ENCODE assay signal across 1 cellular context in genomic region chrX:130756233-130756632, GRCh38.
TF ChIP-seq lines count a peak whose summit lies in the region.

No MANE protein-coding gene starts in this region.

TF ChIP-seq in K562, 482 proteins besides CTCF, POLR2A, EP300 and RAD21 (continued from another document):
- TF ChIP-seq CTBP1 (IDR thresholded peaks at IDR 0.05; ENCODE audit: borderline replicate concordance): peak; percentile 98
- TF ChIP-seq EZH2 (IDR thresholded peaks at IDR 0.05; ENCODE audit: borderline replicate concordance, low read depth, low read length): no peak
- peak; percentile 90 for TF ChIP-seq STAT5A (IDR thresholded peaks at IDR 0.05; ENCODE audit: borderline replicate concordance, low read length)
- TF ChIP-seq KLF6 (CRISPR knock-in tag; IDR thresholded peaks at IDR 0.05; ENCODE audit: borderline replicate concordance): no peak
- TF ChIP-seq ADNP (tag; IDR thresholded peaks at IDR 0.05): no peak
- TF ChIP-seq HDGF (IDR thresholded peaks at IDR 0.05): no peak
- TF ChIP-seq NFXL1 (CRISPR knock-in tag; IDR thresholded peaks at IDR 0.05): no peak
- no peak for TF ChIP-seq FOXA1 (IDR thresholded peaks at IDR 0.05; ENCODE audit: borderline replicate concordance)
- no peak for TF ChIP-seq PREB (CRISPR knock-in tag; IDR thresholded peaks at IDR 0.05)
- TF ChIP-seq ZNF354B (CRISPR knock-in tag; IDR thresholded peaks at IDR 0.05): no peak
- TF ChIP-seq ZBTB9 (CRISPR knock-in tag; IDR thresholded peaks at IDR 0.05): no peak
- no peak for TF ChIP-seq ID3 (CRISPR knock-in tag; IDR thresholded peaks at IDR 0.05)
- peak; percentile 66 for TF ChIP-seq ID3 (tag; IDR thresholded peaks at IDR 0.05)
- TF ChIP-seq LCOR (CRISPR knock-in tag; IDR thresholded peaks at IDR 0.05): 0 out of 2 replicates have a peak, but pooled peaks have one; percentile 15
- no peak for TF ChIP-seq SMC3 (conservative IDR thresholded peaks at IDR 0.05; ENCODE audit: insufficient read depth, low read depth, low read length)
- peak; percentile 90 for TF ChIP-seq TCF3 (CRISPR knock-in tag; IDR thresholded peaks at IDR 0.05)
- TF ChIP-seq NCOR1 (IDR thresholded peaks at IDR 0.05): peak; percentile 84
- peak; percentile 81 for TF ChIP-seq CBFA2T3 (IDR thresholded peaks at IDR 0.05)
- no peak for TF ChIP-seq NCOA6 (IDR thresholded peaks at IDR 0.05)
- no peak; the same call in 1 of the 2 replicates for TF ChIP-seq NFE2 (IDR thresholded peaks at IDR 0.05; ENCODE audit: low read depth)
- TF ChIP-seq EHMT2 (IDR thresholded peaks at IDR 0.05): 0 out of 2 replicates have a peak, but pooled peaks have one; percentile 11
- TF ChIP-seq SNIP1 (IDR thresholded peaks at IDR 0.05; ENCODE audit: low read depth): no peak
- peak; percentile 56; the same call in 1 of the 2 replicates for TF ChIP-seq SMARCE1 (IDR thresholded peaks at IDR 0.05)
- TF ChIP-seq CCAR2 (IDR thresholded peaks at IDR 0.05; ENCODE audit: low read depth, low read length): no peak
- TF ChIP-seq ZEB2 (IDR thresholded peaks at IDR 0.05): peak; percentile 95
- TF ChIP-seq GATA2 (CRISPR knock-in tag; IDR thresholded peaks at IDR 0.05): peak; percentile 64
- TF ChIP-seq HDAC2 (IDR thresholded peaks at IDR 0.05): peak; percentile 83
- TF ChIP-seq JUNB (CRISPR knock-in tag; conservative IDR thresholded peaks at IDR 0.05): no peak
- peak; percentile 56; the same call in 1 of the 2 replicates for TF ChIP-seq MEF2D (tag; conservative IDR thresholded peaks at IDR 0.05; ENCODE audit: low read depth)
- TF ChIP-seq CXXC5 (CRISPR knock-in tag; IDR thresholded peaks at IDR 0.05): peak; percentile 63
- peak in 1 of 2 experiments; percentile 78; a peak in 1 of 4 replicates for TF ChIP-seq MLLT1 (IDR thresholded peaks at IDR 0.05)
- TF ChIP-seq, protein P1, sequence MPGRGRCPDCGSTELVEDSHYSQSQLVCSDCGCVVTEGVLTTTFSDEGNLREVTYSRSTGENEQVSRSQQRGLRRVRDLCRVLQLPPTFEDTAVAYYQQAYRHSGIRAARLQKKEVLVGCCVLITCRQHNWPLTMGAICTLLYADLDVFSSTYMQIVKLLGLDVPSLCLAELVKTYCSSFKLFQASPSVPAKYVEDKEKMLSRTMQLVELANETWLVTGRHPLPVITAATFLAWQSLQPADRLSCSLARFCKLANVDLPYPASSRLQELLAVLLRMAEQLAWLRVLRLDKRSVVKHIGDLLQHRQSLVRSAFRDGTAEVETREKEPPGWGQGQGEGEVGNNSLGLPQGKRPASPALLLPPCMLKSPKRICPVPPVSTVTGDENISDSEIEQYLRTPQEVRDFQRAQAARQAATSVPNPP (IDR thresholded peaks at IDR 0.05; ENCODE audit: borderline replicate concordance, insufficient read depth, insufficient read length): no peak
- TF ChIP-seq ZNF699 (CRISPR knock-in tag; IDR thresholded peaks at IDR 0.05; ENCODE audit: insufficient replicate concordance): no peak
- no peak for TF ChIP-seq ZC3H8 (IDR thresholded peaks at IDR 0.05)
- TF ChIP-seq, protein P2, sequence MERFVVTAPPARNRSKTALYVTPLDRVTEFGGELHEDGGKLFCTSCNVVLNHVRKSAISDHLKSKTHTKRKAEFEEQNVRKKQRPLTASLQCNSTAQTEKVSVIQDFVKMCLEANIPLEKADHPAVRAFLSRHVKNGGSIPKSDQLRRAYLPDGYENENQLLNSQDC (CRISPR knock-in tag; IDR thresholded peaks at IDR 0.05): no peak
- TF ChIP-seq, protein P3, sequence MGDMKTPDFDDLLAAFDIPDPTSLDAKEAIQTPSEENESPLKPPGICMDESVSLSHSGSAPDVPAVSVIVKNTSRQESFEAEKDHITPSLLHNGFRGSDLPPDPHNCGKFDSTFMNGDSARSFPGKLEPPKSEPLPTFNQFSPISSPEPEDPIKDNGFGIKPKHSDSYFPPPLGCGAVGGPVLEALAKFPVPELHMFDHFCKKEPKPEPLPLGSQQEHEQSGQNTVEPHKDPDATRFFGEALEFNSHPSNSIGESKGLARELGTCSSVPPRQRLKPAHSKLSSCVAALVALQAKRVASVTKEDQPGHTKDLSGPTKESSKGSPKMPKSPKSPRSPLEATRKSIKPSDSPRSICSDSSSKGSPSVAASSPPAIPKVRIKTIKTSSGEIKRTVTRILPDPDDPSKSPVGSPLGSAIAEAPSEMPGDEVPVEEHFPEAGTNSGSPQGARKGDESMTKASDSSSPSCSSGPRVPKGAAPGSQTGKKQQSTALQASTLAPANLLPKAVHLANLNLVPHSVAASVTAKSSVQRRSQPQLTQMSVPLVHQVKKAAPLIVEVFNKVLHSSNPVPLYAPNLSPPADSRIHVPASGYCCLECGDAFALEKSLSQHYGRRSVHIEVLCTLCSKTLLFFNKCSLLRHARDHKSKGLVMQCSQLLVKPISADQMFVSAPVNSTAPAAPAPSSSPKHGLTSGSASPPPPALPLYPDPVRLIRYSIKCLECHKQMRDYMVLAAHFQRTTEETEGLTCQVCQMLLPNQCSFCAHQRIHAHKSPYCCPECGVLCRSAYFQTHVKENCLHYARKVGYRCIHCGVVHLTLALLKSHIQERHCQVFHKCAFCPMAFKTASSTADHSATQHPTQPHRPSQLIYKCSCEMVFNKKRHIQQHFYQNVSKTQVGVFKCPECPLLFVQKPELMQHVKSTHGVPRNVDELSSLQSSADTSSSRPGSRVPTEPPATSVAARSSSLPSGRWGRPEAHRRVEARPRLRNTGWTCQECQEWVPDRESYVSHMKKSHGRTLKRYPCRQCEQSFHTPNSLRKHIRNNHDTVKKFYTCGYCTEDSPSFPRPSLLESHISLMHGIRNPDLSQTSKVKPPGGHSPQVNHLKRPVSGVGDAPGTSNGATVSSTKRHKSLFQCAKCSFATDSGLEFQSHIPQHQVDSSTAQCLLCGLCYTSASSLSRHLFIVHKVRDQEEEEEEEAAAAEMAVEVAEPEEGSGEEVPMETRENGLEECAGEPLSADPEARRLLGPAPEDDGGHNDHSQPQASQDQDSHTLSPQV (IDR thresholded peaks at IDR 0.05): peak; percentile 62; the same call in 1 of the 2 replicates
- TF ChIP-seq, protein P4, sequence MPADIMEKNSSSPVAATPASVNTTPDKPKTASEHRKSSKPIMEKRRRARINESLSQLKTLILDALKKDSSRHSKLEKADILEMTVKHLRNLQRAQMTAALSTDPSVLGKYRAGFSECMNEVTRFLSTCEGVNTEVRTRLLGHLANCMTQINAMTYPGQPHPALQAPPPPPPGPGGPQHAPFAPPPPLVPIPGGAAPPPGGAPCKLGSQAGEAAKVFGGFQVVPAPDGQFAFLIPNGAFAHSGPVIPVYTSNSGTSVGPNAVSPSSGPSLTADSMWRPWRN (IDR thresholded peaks at IDR 0.05; ENCODE audit: low read depth): peak; percentile 95
- TF ChIP-seq, protein P5, sequence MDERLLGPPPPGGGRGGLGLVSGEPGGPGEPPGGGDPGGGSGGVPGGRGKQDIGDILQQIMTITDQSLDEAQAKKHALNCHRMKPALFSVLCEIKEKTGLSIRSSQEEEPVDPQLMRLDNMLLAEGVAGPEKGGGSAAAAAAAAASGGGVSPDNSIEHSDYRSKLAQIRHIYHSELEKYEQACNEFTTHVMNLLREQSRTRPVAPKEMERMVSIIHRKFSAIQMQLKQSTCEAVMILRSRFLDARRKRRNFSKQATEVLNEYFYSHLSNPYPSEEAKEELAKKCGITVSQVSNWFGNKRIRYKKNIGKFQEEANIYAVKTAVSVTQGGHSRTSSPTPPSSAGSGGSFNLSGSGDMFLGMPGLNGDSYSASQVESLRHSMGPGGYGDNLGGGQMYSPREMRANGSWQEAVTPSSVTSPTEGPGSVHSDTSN (CRISPR knock-in tag; IDR thresholded peaks at IDR 0.05; ENCODE audit: low read depth): no peak
- TF ChIP-seq, protein P5 (tag; conservative IDR thresholded peaks at IDR 0.05; ENCODE audit: low read depth): no peak
- TF ChIP-seq FOXK1 (CRISPR knock-in tag; IDR thresholded peaks at IDR 0.05; ENCODE audit: borderline replicate concordance): no peak
- TF ChIP-seq FOSL1 (tag; conservative IDR thresholded peaks at IDR 0.05): peak; percentile 66
- no peak for TF ChIP-seq ZNF764 (CRISPR knock-in tag; IDR thresholded peaks at IDR 0.05; ENCODE audit: low read depth)
- peak; percentile 88 for TF ChIP-seq ARID1B (IDR thresholded peaks at IDR 0.05)
- peak; percentile 52; the same call in 1 of the 2 replicates for TF ChIP-seq LEF1 (IDR thresholded peaks at IDR 0.05)
